Comparison of ENCODE assay signal across 8 cellular contexts in the genomic region with DNA sequence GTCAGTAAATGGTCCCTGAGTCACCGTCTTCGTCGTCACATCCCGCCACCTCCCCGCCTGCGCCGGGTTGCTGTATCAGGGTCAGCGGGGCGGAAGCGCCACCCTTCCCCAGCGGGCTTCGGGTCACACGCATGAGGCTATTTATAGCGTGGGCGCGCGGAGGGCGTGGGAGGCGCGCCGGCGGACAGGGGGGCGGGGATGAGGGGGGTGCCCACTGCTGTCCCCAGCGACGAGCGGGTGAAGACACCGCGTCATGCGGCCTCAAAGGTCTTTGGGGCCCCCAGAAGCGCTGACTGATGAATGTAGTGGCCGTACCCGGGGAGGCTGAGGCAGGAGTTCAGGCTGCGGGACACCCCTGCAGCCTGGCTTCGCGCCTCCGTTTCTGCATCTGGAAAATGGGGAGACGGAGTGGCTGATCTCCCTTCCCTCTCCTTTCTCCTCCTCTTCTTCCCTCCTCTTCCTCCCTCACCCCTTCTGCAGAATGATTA. TPM values are rescaled to one million over a fixed set of nuclear protein-coding genes. Genes with fewer than 3 reads are reported as not detected.
DNase-seq lines count a peak whose midpoint lies in the region; ATAC-seq, FAIRE-seq and TF ChIP-seq lines count a peak whose summit lies in the region.

No MANE protein-coding gene starts in this region.

- H3K4me3 ChIP-seq in breast epithelium, result peak overlapping the region in 2 of 3 donors; percentile 12 to 48
- no peak overlapping the region for H3K4me3 ChIP-seq in RWPE2 (ENCODE audit: severe bottlenecking)
- H3K4me3 ChIP-seq in astrocyte (ENCODE audit: insufficient read depth, low read depth, low read length), result no peak overlapping the region
- H3K4me3 ChIP-seq in iPS-18a (ENCODE audit: low read length), result peak overlapping the region; percentile 39

- H3K4me1 ChIP-seq in breast epithelium (no peaks in the 10 kb centered on the region), RWPE2 (ENCODE audit: insufficient read depth, poor library complexity, severe bottlenecking) (no peaks in the 10 kb centered on the region), astrocyte (ENCODE audit: insufficient read depth, low read length) (peaks cover 13% of the 10 kb centered on the region), iPS-18a (ENCODE audit: control insufficient read depth, low read depth, low read length) (peaks cover 16% of the 10 kb centered on the region)

- H3K4me2 ChIP-seq in astrocyte (ENCODE audit: low read length), result peak overlapping the region; percentile 81

- CTCF ChIA-PET in MCF 10A (lab: Yijun Ruan, JAX), result no interaction called here

- peak; percentile 65; the same call in 2 of the 3 replicates for ATAC-seq in RWPE2 (ENCODE audit: low read depth)

- TF ChIP-seq CTCF in breast epithelium (IDR thresholded peaks at IDR 0.05), result no peak
- no peak for TF ChIP-seq CTCF in MCF 10A (IDR thresholded peaks at IDR 0.05; ENCODE audit: unreplicated experiment)
- TF ChIP-seq CTCF in RWPE2 (IDR thresholded peaks at IDR 0.05; ENCODE audit: poor library complexity, severe bottlenecking), result no peak
- TF ChIP-seq CTCF in astrocyte (IDR thresholded peaks at IDR 0.05; ENCODE audit: insufficient read depth, low read depth, low read length), result no peak

- H3K36me3 ChIP-seq in breast epithelium (no peaks in the 10 kb centered on the region), RWPE2 (ENCODE audit: low read depth) (no peaks in the 10 kb centered on the region), astrocyte (ENCODE audit: insufficient read depth, low read length) (no peaks in the 10 kb centered on the region), iPS-18a (ENCODE audit: control insufficient read depth, low read depth, low read length) (no peaks in the 10 kb centered on the region)

- H3K9ac ChIP-seq in astrocyte (ENCODE audit: low read length) (peak overlapping the region; percentile 73), iPS-18a (ENCODE audit: low read length) (no peak overlapping the region)

- no TSS peak for BruUV-seq in MCF 10A (replicated peaks; lab: Mats Ljungman, UMichigan)

- H3K4me1 Mint-ChIP-seq in MCF 10A (ENCODE audit: insufficient read depth, unreplicated experiment) (no peaks in the 10 kb centered on the region), astrocyte (ENCODE audit: low read depth, unreplicated experiment) (no peaks in the 10 kb centered on the region)

- H3K27me3 Mint-ChIP-seq in MCF 10A (ENCODE audit: insufficient read depth, unreplicated experiment), result peaks cover 50% of the 10 kb centered on the region
- H3K27me3 Mint-ChIP-seq in astrocyte (ENCODE audit: low read depth, unreplicated experiment), result peaks cover 30% of the 10 kb centered on the region

- no peaks in the 10 kb centered on the region for H3K9me3 Mint-ChIP-seq in MCF 10A (ENCODE audit: unreplicated experiment)
- no peaks in the 10 kb centered on the region for H3K9me3 Mint-ChIP-seq in astrocyte (ENCODE audit: unreplicated experiment)

- no peaks in the 10 kb centered on the region for H3K36me3 Mint-ChIP-seq in MCF 10A (ENCODE audit: insufficient read depth, unreplicated experiment)
- H3K36me3 Mint-ChIP-seq in astrocyte (ENCODE audit: low read depth, unreplicated experiment), result no peaks in the 10 kb centered on the region

- H2AFZ ChIP-seq in astrocyte (ENCODE audit: low read depth, low read length), result no peak overlapping the region

- no peaks in the 10 kb centered on the region for H4K20me1 ChIP-seq in astrocyte (ENCODE audit: insufficient read depth, low read length)

- POLR2A ChIA-PET in MCF 10A (lab: Yijun Ruan, JAX), result no interaction called here

- TF ChIP-seq POLR2A in breast epithelium (IDR thresholded peaks at IDR 0.05), result no peak

- H3K4me3 Mint-ChIP-seq in MCF 10A (ENCODE audit: unreplicated experiment) (no peak overlapping the region), astrocyte (ENCODE audit: unreplicated experiment) (no peak overlapping the region)

- H3K27me3 ChIP-seq in breast epithelium (peaks cover 0 to 77% of the 10 kb centered on the region in 2 donors), RWPE2 (ENCODE audit: insufficient read depth, poor library complexity, severe bottlenecking) (peaks cover 10% of the 10 kb centered on the region), astrocyte (ENCODE audit: insufficient read depth, low read length) (no peaks in the 10 kb centered on the region), iPS-18a (ENCODE audit: control insufficient read depth, insufficient read depth, low read length) (no peaks in the 10 kb centered on the region)

- intact Hi-C loops in breast epithelium (cut with DNase I; ENCODE audit: low total_unique reads) (no loop called here), MCF 10A (cut with micrococcal nuclease) (no loop called here)

- H3K79me2 ChIP-seq in astrocyte (ENCODE audit: insufficient read depth, low read length), result no peaks in the 10 kb centered on the region

- H3K9me3 ChIP-seq in breast epithelium (no peaks in the 10 kb centered on the region), RWPE2 (ENCODE audit: severe bottlenecking) (no peaks in the 10 kb centered on the region), astrocyte (ENCODE audit: insufficient read depth, low read depth, low read length) (no peaks in the 10 kb centered on the region), iPS-18a (ENCODE audit: control insufficient read depth, low read depth, low read length) (no peaks in the 10 kb centered on the region)

- H3K27ac ChIP-seq in breast epithelium (peak overlapping the region in 1 of 2 donors; percentile 38), RWPE2 (ENCODE audit: poor library complexity, severe bottlenecking) (no peak overlapping the region), astrocyte (ENCODE audit: low read depth, low read length) (peak overlapping the region; percentile 18), iPS-18a (ENCODE audit: low read length) (no peak overlapping the region)

- FAIRE-seq in astrocyte (lab: Jason Lieb, UNC), result no peak

- DNase-seq in breast epithelium (ENCODE audit: low spot score in 2 of 2) (peak in 1 of 2 donors; percentile 20), MCF 10A (ENCODE audit: unreplicated experiment) (no peak), RWPE2 (ENCODE audit: low spot score) (no peak), astrocyte (ENCODE audit: low read depth) (peak; percentile 32), NCI-H524 (lab: John Stamatoyannopoulos, UW) (no peak), SHP77 treated with DMSO at 0.1 percent for 48 hours (lab: John Stamatoyannopoulos, UW) (no peak)
- peak; percentile 9 to 19 for DNase-seq in stimulated activated CD4-positive, alpha-beta T cell treated with anti-CD3 and anti-CD28 coated beads, Interleukin-15, amount 100 ng/mL, for 48 hours (ENCODE audit: low read depth in 2 of 2)

- no peak overlapping the region for H3K27ac Mint-ChIP-seq in MCF 10A (ENCODE audit: low read depth, unreplicated experiment)
- H3K27ac Mint-ChIP-seq in astrocyte (ENCODE audit: unreplicated experiment), result peak overlapping the region; percentile 18

RNA-seq across cellular contexts. Expression of a gene that starts 7.9 kb away (rescaled TPM):
- total RNA-seq in breast epithelium (under 1 TPM in 2 of 3 donors, not detected in 1; under 0.01 to 0.15 TPM), MCF 10A (2022) (0.15 and 0.21 TPM in 2 replicates), astrocyte (1.2 and 1.4 TPM in 2 replicates)

RNA-seq across cellular contexts. Expression of a gene that starts 39.0 kb away (rescaled TPM):
- 10 to 100 TPM; 11.2 to 17.4 (median 15.4) TPM for total RNA-seq in breast epithelium
- total RNA-seq in MCF 10A (2022), result 47.1 and 58.3 TPM in 2 replicates
- 72.3 and 82.2 TPM in 2 replicates for total RNA-seq in astrocyte

Comparison
In these comparisons a context has a peak if more than half of its experiments do, and no peak if none do; other contexts are left out.
1. DNase-seq: peak in astrocyte (single experiment) and stimulated activated CD4-positive, alpha-beta T cell treated with anti-CD3 and anti-CD28 coated beads, Interleukin-15, amount 100 ng/mL, for 48 hours (2 of 2); none in MCF 10A (single experiment), RWPE2 (single experiment), NCI-H524 (0 of 2) and SHP77 treated with DMSO at 0.1 percent for 48 hours (single experiment).
2. H3K4me3 ChIP-seq: peak in breast epithelium (2 of 3) and iPS-18a (single experiment); none in RWPE2 (single experiment) and astrocyte (single experiment).